ENCODE assay signal across 19 cellular contexts in genomic region chr19:50667759-50668231, GRCh38. TPM values are rescaled to one million over a fixed set of nuclear protein-coding genes. Genes with fewer than 3 reads are reported as not detected.
DNase-seq lines count a peak whose midpoint lies in the region; ATAC-seq, FAIRE-seq and TF ChIP-seq lines count a peak whose summit lies in the region.
"Had no signal": no experiment of that assay in that cellular context is flagged by ENCODE, and none has a peak within 500 bp of the region (broad histone marks: within the 10 kb centered on the region; RNA-seq: fewer than 3 reads in every experiment).

No MANE protein-coding gene starts in this region.

- H3K27ac ChIP-seq in H9 (ENCODE audit: insufficient read length, low read depth, low read length), result no peak overlapping the region
- no peak overlapping the region for H3K27ac ChIP-seq in H1 (ENCODE audit: low read depth, low read length)
- no peak overlapping the region for H3K27ac ChIP-seq in urinary bladder (ENCODE audit: low read depth)
- H3K27ac ChIP-seq: HL-60 had no signal

- H3K36me3 Mint-ChIP-seq in H9 (ENCODE audit: insufficient read depth in 1 of 3, low read depth in 3 of 3), result peaks cover 0 to 7% (median 2%) of the 10 kb centered on the region in 3 experiments; a peak in 3 of 7 replicates
- H3K36me3 Mint-ChIP-seq in nephron progenitor cell (ENCODE audit: low read depth), result peaks cover 16% of the 10 kb centered on the region

- H2BK15ac ChIP-seq in H9 (ENCODE audit: low read depth, low read length), result no peak overlapping the region
- no peak overlapping the region for H2BK15ac ChIP-seq in H1 (ENCODE audit: low read length)

- no peak for ATAC-seq in HG03095 (IDR thresholded peaks at IDR 0.05; ENCODE audit: unreplicated experiment)

- peaks cover 89% of the 10 kb centered on the region for H3K27me3 Mint-ChIP-seq in H9 (ENCODE audit: low read depth)
- peaks cover 77% of the 10 kb centered on the region for H3K27me3 Mint-ChIP-seq in nephron progenitor cell (ENCODE audit: low read depth, poor library complexity)

- H2BK20ac ChIP-seq in H9 (ENCODE audit: low read depth, low read length, poor library complexity, severe bottlenecking), result no peak overlapping the region
- no peak overlapping the region for H2BK20ac ChIP-seq in H1 (ENCODE audit: low read length)

- H3K9me3 Mint-ChIP-seq in H9 (peaks cover 0 to 12% of the 10 kb centered on the region in 2 experiments; a peak in 3 of 5 replicates), nephron progenitor cell (peaks cover 12% of the 10 kb centered on the region)

- H3K27me3 ChIP-seq in H9 (ENCODE audit: insufficient read depth, low read length) (peaks cover 14% of the 10 kb centered on the region; the same call in 1 of the 2 replicates), H1 (replicated peaks in 1 of 4; ENCODE audit: control insufficient read depth in 3 of 4, extremely low read depth in 1 of 4, insufficient read depth in 3 of 4, low read length in 3 of 4) (peaks cover 27 to 45% (median 38%) of the 10 kb centered on the region in 4 experiments)

- H3K9me3 ChIP-seq in H9 (ENCODE audit: control insufficient read depth, low read depth, low read length), result no peaks in the 10 kb centered on the region
- 0 out of 4 replicates have a peak, but pooled peaks cover 0 to 5% of the 10 kb centered on the region in 2 experiments for H3K9me3 ChIP-seq in H1 (ENCODE audit: insufficient read depth in 2 of 2, low read depth in 1 of 2, low read length in 1 of 2)
- H3K9me3 ChIP-seq: HAP-1 had no signal

- no peak overlapping the region for H3K18ac ChIP-seq in H9 (ENCODE audit: insufficient read length, low read depth, low read length)
- no peak overlapping the region for H3K18ac ChIP-seq in H1 (ENCODE audit: extremely low read depth, low read length)

- H3K4me3 ChIP-seq in H1 (ENCODE audit: extremely low read depth in 1 of 4, insufficient read depth in 2 of 4, low read depth in 3 of 4, low read length in 4 of 4) (peak overlapping the region in 1 of 4 experiments; percentile 53; a peak in 3 of 8 replicates), urinary bladder (ENCODE audit: low read depth, low read length) (peak overlapping the region; percentile 11)
- H3K4me3 ChIP-seq: HAP-1 had no signal

- H3K23me2 ChIP-seq in H9 (ENCODE audit: insufficient read length, low read depth, low read length, poor library complexity, severe bottlenecking) (no peaks in the 10 kb centered on the region), H1 (ENCODE audit: low read depth, low read length) (peaks cover 1% of the 10 kb centered on the region; the same call in 1 of the 2 replicates)

- H2BK12ac ChIP-seq in H9 (ENCODE audit: insufficient read length, low read depth, low read length), result no peak overlapping the region
- no peak overlapping the region for H2BK12ac ChIP-seq in H1 (ENCODE audit: low read depth, low read length)

- no peaks in the 10 kb centered on the region for H4K20me1 ChIP-seq in H9 (ENCODE audit: control insufficient read depth, insufficient read depth, insufficient read length)
- peaks cover 0 to 7% of the 10 kb centered on the region in 2 experiments for H4K20me1 ChIP-seq in H1 (replicated peaks in 1 of 2; ENCODE audit: control insufficient read depth in 1 of 2, insufficient read depth in 2 of 2, low read length in 2 of 2)

- H2AK5ac ChIP-seq in H9 (ENCODE audit: insufficient read length, low read length) (no peak overlapping the region), H1 (ENCODE audit: low read depth, low read length) (no peak overlapping the region)

- FAIRE-seq in H1 (lab: Jason Lieb, UNC), result no peak
- no peak for FAIRE-seq in H54 (lab: Jason Lieb, UNC)
- FAIRE-seq in RCC 7860 (lab: Jason Lieb, UNC), result no peak
- FAIRE-seq: HTR-8/SVneo had no signal

- H3K79me1 ChIP-seq in H9 (ENCODE audit: insufficient read depth, low read depth, low read length, poor library complexity, severe bottlenecking) (no peaks in the 10 kb centered on the region), H1 (ENCODE audit: low read depth, low read length) (no peaks in the 10 kb centered on the region)

- POLR2A ChIA-PET in H1 (lab: Charles Lee; ENCODE audit: partially characterized antibody), result no interaction called here

- TF ChIP-seq CTCF in H9 (conservative IDR thresholded peaks at IDR 0.05), result no peak
- no peak for TF ChIP-seq CTCF in H1 (IDR thresholded peaks at IDR 0.05; ENCODE audit: control extremely low read depth in 1 of 3, insufficient read depth in 1 of 3, low read depth in 1 of 3, low read length in 3 of 3)
- no peak for TF ChIP-seq CTCF in nephron progenitor cell (IDR thresholded peaks at IDR 0.05)

- H3K79me2 ChIP-seq in H9 (ENCODE audit: insufficient read depth, low read length), result no peaks in the 10 kb centered on the region
- no peaks in the 10 kb centered on the region for H3K79me2 ChIP-seq in H1 (ENCODE audit: control insufficient read depth in 1 of 2, insufficient read depth in 2 of 2, low read length in 2 of 2)

- no peak overlapping the region for H3K4ac ChIP-seq in H9 (ENCODE audit: low read depth, low read length)
- no peak overlapping the region for H3K4ac ChIP-seq in H1 (replicated peaks; ENCODE audit: insufficient read length, low read depth, low read length)

- TF ChIP-seq EP300 in H1 (IDR thresholded peaks at IDR 0.05; ENCODE audit: borderline replicate concordance in 1 of 2, low read depth in 2 of 2, low read length in 2 of 2), result no peak

- H3K27ac Mint-ChIP-seq in H9 (no peak overlapping the region), nephron progenitor cell (no peak overlapping the region)
- H3K27ac Mint-ChIP-seq: CD4-positive, alpha-beta memory T cell had no signal

- H3K23ac ChIP-seq in H9 (ENCODE audit: insufficient read length, low read depth, low read length), result no peak overlapping the region
- H3K23ac ChIP-seq in H1 (ENCODE audit: insufficient read length), result no peak overlapping the region

- H4K8ac ChIP-seq in H9 (replicated peaks; ENCODE audit: insufficient read length, low read depth, low read length), result no peak overlapping the region
- no peak overlapping the region for H4K8ac ChIP-seq in H1 (ENCODE audit: extremely low read depth, insufficient read depth, low read length)

- H4K91ac ChIP-seq in H9 (ENCODE audit: insufficient read length, low read depth, low read length) (no peak overlapping the region), H1 (replicated peaks; ENCODE audit: insufficient read length, low read length) (no peak overlapping the region)

- H3K4me3 Mint-ChIP-seq in H9, result no peak overlapping the region
- H3K4me3 Mint-ChIP-seq in nephron progenitor cell, result no peak overlapping the region
- H3K4me3 Mint-ChIP-seq: CD4-positive, alpha-beta memory T cell had no signal

- H3K9ac ChIP-seq in H9 (ENCODE audit: extremely low read depth, insufficient read length, low read length) (no peak overlapping the region), H1 (replicated peaks in 1 of 4; ENCODE audit: extremely low read depth in 1 of 4, low read depth in 3 of 4, low read length in 3 of 4) (no peak overlapping the region)

- H3K36me3 ChIP-seq in H1 (ENCODE audit: control insufficient read depth in 2 of 4, insufficient read depth in 4 of 4, low read length in 3 of 4) (no peaks in the 10 kb centered on the region; a peak in 1 of 8 replicates), urinary bladder (ENCODE audit: insufficient read depth) (no peaks in the 10 kb centered on the region)
- H3K36me3 ChIP-seq: HAP-1 had no signal

- no peak for DNase-seq in H9
- DNase-seq in H1 (ENCODE audit: low read depth in 1 of 2, low spot score in 2 of 2), result peak in 1 of 2 experiments; percentile 54
- peak; percentile 35 for DNase-seq in nephron progenitor cell
- no peak for DNase-seq in H54 (ENCODE audit: insufficient read length, low spot score)
- no peak for DNase-seq in RCC 7860 (ENCODE audit: low spot score)
- DNase-seq: CD4-positive, alpha-beta memory T cell; DMS 273 treated with DMSO at 0.1 percent for 48 hours; NCI-H1105 treated with DMSO at 0.1 percent for 48 hours; NCI-H187; NCI-H69; NK-92 treated with Interleukin-12 subunit alpha and Interleukin-12 subunit beta, amount 100 ng/mL, for 24 hours; OCI-M1; RPMI8226 had no signal

- H3K4me1 Mint-ChIP-seq in H9, result peaks cover 4 to 17% of the 10 kb centered on the region in 2 experiments
- H3K4me1 Mint-ChIP-seq in nephron progenitor cell, result peaks cover 20% of the 10 kb centered on the region

- no peaks in the 10 kb centered on the region for H3K4me1 ChIP-seq in H9 (ENCODE audit: insufficient read depth, low read length)
- peaks cover 0 to 5% (median 3%) of the 10 kb centered on the region in 4 experiments; a peak in 5 of 7 replicates for H3K4me1 ChIP-seq in H1 (replicated peaks in 1 of 4; ENCODE audit: control insufficient read depth in 3 of 4, insufficient read depth in 4 of 4, low read length in 3 of 4)
- peaks cover 4% of the 10 kb centered on the region for H3K4me1 ChIP-seq in urinary bladder (ENCODE audit: insufficient read depth)
- H3K4me1 ChIP-seq: HAP-1 had no signal

- H3K14ac ChIP-seq in H9 (ENCODE audit: insufficient read depth, low read length) (no peak overlapping the region), H1 (ENCODE audit: insufficient read length) (no peak overlapping the region)

- CTCF ChIA-PET in H1 (lab: Charles Lee; ENCODE audit: partially characterized antibody), result interaction anchor here (0.9 to 1.2 kb wide), 3 partner anchors 56 to 122 kb away, joined by 3 read pairs; partner anchors contain the start of gene CLEC11A

- no peak overlapping the region for H4K5ac ChIP-seq in H9 (ENCODE audit: insufficient read length, low read depth, low read length)
- no peak overlapping the region for H4K5ac ChIP-seq in H1 (ENCODE audit: insufficient read length, low read depth, low read length)

- H2AFZ ChIP-seq in H9 (ENCODE audit: low read length), result no peak overlapping the region
- H2AFZ ChIP-seq in H1 (ENCODE audit: low read length), result no peak overlapping the region

- H3K56ac ChIP-seq in H9 (ENCODE audit: insufficient read length, low read depth, low read length) (no peak overlapping the region), H1 (replicated peaks; ENCODE audit: insufficient read length, low read depth, low read length) (no peak overlapping the region)

- peak overlapping the region; percentile 9 for H3K4me2 ChIP-seq in H9 (ENCODE audit: insufficient read depth, insufficient read length, low read length)
- peak overlapping the region; percentile 49 to 64; a peak in 3 of 4 replicates for H3K4me2 ChIP-seq in H1 (ENCODE audit: insufficient read depth in 1 of 2, low read depth in 2 of 2, low read length in 2 of 2)

- H2BK5ac ChIP-seq in H9 (ENCODE audit: insufficient read length, low read length), result no peak overlapping the region
- no peak overlapping the region for H2BK5ac ChIP-seq in H1 (ENCODE audit: low read depth, low read length)

- no peak for TF ChIP-seq RAD21 in H1 (IDR thresholded peaks at IDR 0.05 in 1 of 2, conservative IDR thresholded peaks at IDR 0.05 in 1 of 2; ENCODE audit: low read depth in 2 of 2, low read length in 2 of 2)

- WGBS in H9 (ENCODE audit: extremely low coverage, insufficient read length, low lambda C conversion rate), result no CpG with 5 or more reads among the region's 58 CpGs
- WGBS in H1 (ENCODE audit: extremely low coverage in 1 of 2, insufficient coverage in 1 of 2, insufficient read length in 1 of 2, insufficient replicate concordance in 2 of 2, low coverage in 1 of 2, low lambda C conversion rate in 2 of 2, missing lambda C conversion rate in 1 of 2), 2 experiments, result no CpG with 5 or more reads among the region's 58 CpGs
- 3% methylated on average over 58 of the region's 58 CpGs for WGBS in urinary bladder

- no peak for TF ChIP-seq POLR2A in H1 (IDR thresholded peaks at IDR 0.05; ENCODE audit: control extremely low read depth in 1 of 2, low read depth in 2 of 2, low read length in 2 of 2)
- TF ChIP-seq POLR2A in H54 (IDR thresholded peaks at IDR 0.05; ENCODE audit: low read depth, low read length), result no peak

- no peak overlapping the region for H3T11ph ChIP-seq in H9 (ENCODE audit: low read length)

- no peak overlapping the region for H2BK120ac ChIP-seq in H9 (ENCODE audit: low read depth, low read length, poor library complexity, severe bottlenecking)
- no peak overlapping the region for H2BK120ac ChIP-seq in H1 (replicated peaks; ENCODE audit: low read depth, low read length)

RNA-seq across cellular contexts. Expression of gene C19orf81, which starts 18.6 kb away (rescaled TPM):
- total RNA-seq in H9 (2021) (9.6 and 11.0 TPM in 2 replicates), urinary bladder (not detected)
- total RNA-seq in H1 (2021; fragmentation: NEBNext Ultra II Directional; extraction: Animal tissue kit (Norgen Biotek cat#: 25700)), result 11.7 and 14.2 TPM in 2 replicates
- polyA plus RNA-seq in H1 (2011; rRNA removed) (13.0 and 22.0 TPM in 2 replicates), urinary bladder (0.94 TPM)
- 12.6 TPM for polyA plus RNA-seq in H1 (2011; cell fraction: cytosol; rRNA removed)
- 15.7 TPM for polyA plus RNA-seq in H1 (2011; cell fraction: nucleus; rRNA removed)
- polyA plus RNA-seq in H1 (2012, experiment 1 of 2), result 2.5 to 17.3 TPM (median 15.4 TPM) in 4 replicates
- 7.0 TPM for polyA plus RNA-seq in H1 (2012, experiment 2 of 2)
- polyA plus RNA-seq in H1 (2013, experiment 1 of 2), result 20.4 TPM
- polyA plus RNA-seq in H1 (2013, experiment 2 of 2), result 20.0 TPM
- polyA minus RNA-seq in H1 (2011; rRNA and poly(A)+ RNA removed), result not detected in 2 replicates
- not detected for polyA minus RNA-seq in H1 (2011; cell fraction: cytosol; rRNA and poly(A)+ RNA removed)
- polyA minus RNA-seq in H1 (2011; cell fraction: nucleus; rRNA and poly(A)+ RNA removed), result 7.5 TPM
- total RNA-seq: CD4-positive, alpha-beta memory T cell had no signal
- polyA plus RNA-seq: AG04450; CD4-positive, alpha-beta memory T cell had no signal

RNA-seq across cellular contexts. Expression of gene SYT3, which starts 28.1 kb away (rescaled TPM):
- total RNA-seq in H9 (2021) (2.8 and 3.1 TPM in 2 replicates), urinary bladder (0.16 TPM)
- total RNA-seq in H1 (2021; fragmentation: NEBNext Ultra II Directional; extraction: Animal tissue kit (Norgen Biotek cat#: 25700)), result 13.9 and 17.3 TPM in 2 replicates
- polyA plus RNA-seq in H1 (2011; rRNA removed) (6.7 and 12.7 TPM in 2 replicates), urinary bladder (0.32 TPM)
- polyA plus RNA-seq in H1 (2011; cell fraction: cytosol; rRNA removed), result 6.2 TPM
- polyA plus RNA-seq in H1 (2011; cell fraction: nucleus; rRNA removed), result 13.0 TPM
- polyA plus RNA-seq in H1 (2012, experiment 1 of 2), result 11.9 to 13.7 TPM (median 12.9 TPM) in 4 replicates
- 12.1 TPM for polyA plus RNA-seq in H1 (2012, experiment 2 of 2)
- polyA plus RNA-seq in H1 (2013, experiment 1 of 2), result 11.8 TPM
- 12.4 TPM for polyA plus RNA-seq in H1 (2013, experiment 2 of 2)
- polyA minus RNA-seq in H1 (2011; rRNA and poly(A)+ RNA removed), result 3.1 and 5.1 TPM in 2 replicates
- 4.0 TPM for polyA minus RNA-seq in H1 (2011; cell fraction: cytosol; rRNA and poly(A)+ RNA removed)
- 4.0 TPM for polyA minus RNA-seq in H1 (2011; cell fraction: nucleus; rRNA and poly(A)+ RNA removed)
- total RNA-seq: CD4-positive, alpha-beta memory T cell had no signal

RNA-seq across cellular contexts. Expression of gene SHANK1, which starts 51.8 kb away (rescaled TPM):
- 1.4 and 1.7 TPM in 2 replicates for total RNA-seq in H9 (2021)
- 3.7 and 3.9 TPM in 2 replicates for total RNA-seq in H1 (2021; fragmentation: NEBNext Ultra II Directional; extraction: Animal tissue kit (Norgen Biotek cat#: 25700))
- polyA plus RNA-seq in H1 (2011; rRNA removed), result 1.1 and 1.2 TPM in 2 replicates
- polyA plus RNA-seq in H1 (2011; cell fraction: cytosol; rRNA removed), result 0.88 TPM
- 7.0 TPM for polyA plus RNA-seq in H1 (2011; cell fraction: nucleus; rRNA removed)
- polyA plus RNA-seq in H1 (2012, experiment 1 of 2), result 2.6 to 5.1 TPM (median 3.8 TPM) in 4 replicates
- polyA plus RNA-seq in H1 (2012, experiment 2 of 2), result 1.4 TPM
- polyA plus RNA-seq in H1 (2013, experiment 1 of 2), result 1.8 TPM
- polyA plus RNA-seq in H1 (2013, experiment 2 of 2), result 1.1 TPM
- 0.54 and 0.98 TPM in 2 replicates for polyA minus RNA-seq in H1 (2011; rRNA and poly(A)+ RNA removed)
- 3.0 TPM for polyA minus RNA-seq in H1 (2011; cell fraction: cytosol; rRNA and poly(A)+ RNA removed)
- 6.6 TPM for polyA minus RNA-seq in H1 (2011; cell fraction: nucleus; rRNA and poly(A)+ RNA removed)
- total RNA-seq in urinary bladder, result 4.3 TPM
- polyA plus RNA-seq in urinary bladder, result 0.60 TPM
- total RNA-seq: CD4-positive, alpha-beta memory T cell had no signal
- polyA plus RNA-seq: CD4-positive, alpha-beta memory T cell had no signal

RNA-seq across cellular contexts. Expression of gene CLEC11A, which starts 55.4 kb away (rescaled TPM):
- total RNA-seq in H9 (2021) (3.8 and 3.9 TPM in 2 replicates), urinary bladder (32.4 TPM)
- 4.3 and 5.2 TPM in 2 replicates for total RNA-seq in H1 (2021; fragmentation: NEBNext Ultra II Directional; extraction: Animal tissue kit (Norgen Biotek cat#: 25700))
- polyA plus RNA-seq in H1 (2011; rRNA removed) (17.4 and 22.5 TPM in 2 replicates), urinary bladder (43.7 TPM)
- 10.3 TPM for polyA plus RNA-seq in H1 (2011; cell fraction: cytosol; rRNA removed)
- polyA plus RNA-seq in H1 (2011; cell fraction: nucleus; rRNA removed), result 10.3 TPM
- polyA plus RNA-seq in H1 (2012, experiment 1 of 2), result 2.7 to 6.2 TPM (median 5.4 TPM) in 4 replicates
- 3.1 TPM for polyA plus RNA-seq in H1 (2012, experiment 2 of 2)
- 7.1 TPM for polyA plus RNA-seq in H1 (2013, experiment 1 of 2)
- polyA plus RNA-seq in H1 (2013, experiment 2 of 2), result 6.2 TPM
- 0.16 TPM in 1 of 2 replicates, not detected in the other for polyA minus RNA-seq in H1 (2011; rRNA and poly(A)+ RNA removed)
- polyA minus RNA-seq in H1 (2011; cell fraction: cytosol; rRNA and poly(A)+ RNA removed), result 1.8 TPM
- 6.7 TPM for polyA minus RNA-seq in H1 (2011; cell fraction: nucleus; rRNA and poly(A)+ RNA removed)
